ENCODE assay signal across 39 cellular contexts in the genomic region with DNA sequence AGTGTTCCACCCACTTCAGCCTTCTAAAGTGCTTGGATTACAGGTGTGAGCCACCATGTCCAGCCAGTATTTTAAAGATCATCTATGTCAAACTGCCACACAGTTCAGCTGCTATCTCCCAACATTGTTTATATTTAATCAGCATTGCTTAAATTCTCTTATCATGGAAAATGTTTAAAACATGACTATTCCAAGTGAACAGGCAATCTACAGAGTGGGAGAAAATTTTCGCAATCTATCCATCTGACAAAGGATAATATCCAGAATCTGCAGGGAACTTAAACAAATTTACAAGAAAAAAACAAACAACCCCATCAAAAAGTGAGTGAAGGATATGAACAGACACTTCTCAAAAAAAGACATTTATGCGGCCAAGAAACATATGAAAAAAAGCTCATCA.
"Had no signal": no experiment of that assay in that cellular context is flagged by ENCODE, and none has a peak within 500 bp of the region (broad histone marks: within the 10 kb centered on the region; RNA-seq: fewer than 3 reads in every experiment).

No MANE protein-coding gene starts in this region.

- H3K4me1 Mint-ChIP-seq: activated B cell treated with CpG ODN at 0.5 μM for 24 hours; activated CD4-positive, alpha-beta T cell treated with anti-CD3 and anti-CD28 coated beads, Interleukin-2, amount 10 ng/mL, durations not matched to agents 24 days and 14 days; activated naive CD4-positive, alpha-beta T cell treated with anti-CD3 and anti-CD28 coated beads, Interleukin-2, amount 10 ng/mL, durations not matched to agents 7 days and 5 days; activated naive CD4-positive, alpha-beta T cell treated with anti-CD3 and anti-CD28 coated beads, Interleukin-2, amount 50 U/mL, for 24 hours; activated naive CD8-positive, alpha-beta T cell treated with anti-CD3 and anti-CD28 coated beads, Interleukin-2, amount 10 ng/mL, durations not matched to agents 7 days and 5 days; activated naive CD8-positive, alpha-beta T cell treated with anti-CD3 and anti-CD28 coated beads, Interleukin-2, amount 50 U/mL, for 24 hours; central memory CD8-positive, alpha-beta T cell had no signal

- H3K27me3 Mint-ChIP-seq: activated B cell treated with CpG ODN at 0.5 μM for 24 hours; activated CD4-positive, alpha-beta memory T cell treated with anti-CD3 and anti-CD28 coated beads for 36 hours; activated CD4-positive, alpha-beta T cell treated with anti-CD3 and anti-CD28 coated beads, Interleukin-2, amount 10 ng/mL, durations not matched to agents 24 days and 14 days; activated CD8-positive, alpha-beta T cell treated with anti-CD3 and anti-CD28 coated beads for 36 hours; activated naive CD4-positive, alpha-beta T cell treated with anti-CD3 and anti-CD28 coated beads, Interleukin-2, amount 10 ng/mL, durations not matched to agents 7 days and 5 days; activated naive CD4-positive, alpha-beta T cell treated with anti-CD3 and anti-CD28 coated beads, Interleukin-2, amount 50 U/mL, for 24 hours; activated naive CD8-positive, alpha-beta T cell; activated naive CD8-positive, alpha-beta T cell treated with anti-CD3 and anti-CD28 coated beads, Interleukin-2, amount 10 ng/mL, durations not matched to agents 7 days and 5 days; activated naive CD8-positive, alpha-beta T cell treated with anti-CD3 and anti-CD28 coated beads, Interleukin-2, amount 50 U/mL, for 24 hours; brain; central memory CD8-positive, alpha-beta T cell had no signal

- H3K4me1 ChIP-seq: ascending aorta had no signal

- DNase-seq: activated B cell treated with CpG ODN at 0.5 μM for 24 hours; activated CD4-positive, alpha-beta memory T cell treated with anti-CD3 and anti-CD28 coated beads for 36 hours; activated CD4-positive, alpha-beta T cell treated with anti-CD3 and anti-CD28 coated beads for 4 hours; activated CD4-positive, alpha-beta T cell treated with anti-CD3 and anti-CD28 coated beads, Interleukin-2, amount 10 ng/mL, durations not matched to agents 24 days and 14 days; activated CD4-positive, alpha-beta T cell treated with anti-CD3 and anti-CD28 coated beads, Interleukin-2, amount 50 U/mL, for 1 hour; activated CD4-positive, alpha-beta T cell treated with anti-CD3 and anti-CD28 coated beads, Interleukin-2, amount 50 U/mL, for 4 hours; activated CD4-positive, CD25-positive, alpha-beta regulatory T cell treated with anti-CD3 and anti-CD28 coated beads, Interleukin-2, amount 50 U/mL, for 72 hours; activated CD8-positive, alpha-beta memory T cell treated with anti-CD3 and anti-CD28 coated beads, Interleukin-2, amount 50 U/mL, for 4 hours; activated CD8-positive, alpha-beta T cell treated with anti-CD3 and anti-CD28 coated beads for 36 hours; activated effector memory CD4-positive, alpha-beta T cell treated with Interleukin-2 at 50 U/mL for 16 hours; activated gamma-delta T cell; activated naive CD4-positive, alpha-beta T cell treated with anti-CD3 and anti-CD28 coated beads, Interleukin-2, amount 10 ng/mL, durations not matched to agents 7 days and 5 days; activated naive CD4-positive, alpha-beta T cell treated with Interleukin-2 at 50 U/mL for 16 hours; activated naive CD8-positive, alpha-beta T cell treated with anti-CD3 and anti-CD28 coated beads, Interleukin-2, amount 10 ng/mL, durations not matched to agents 7 days and 5 days; activated naive CD8-positive, alpha-beta T cell treated with anti-CD3 and anti-CD28 coated beads, Interleukin-2, amount 50 U/mL, for 24 hours; activated T-cell treated with anti-CD3 and anti-CD28 coated beads for 4 hours; activated T-cell treated with anti-CD3 and anti-CD28 coated beads, Interleukin-2, amount 50 U/mL, for 1 hour; activated T-cell treated with anti-CD3 and anti-CD28 coated beads, Interleukin-2, amount 50 U/mL, for 4 hours; activated T-cell treated with anti-CD3 and anti-CD28 coated beads, Interleukin-2, amount 50 U/mL, for 72 hours; adrenal gland; amygdala; anterior cingulate cortex; caudate nucleus; cerebellar nuclear complex; SW 1271; T-helper 1 cell; T-helper 2 cell; T-helper 9 cell had no signal

- H3K27ac ChIP-seq: adrenal gland, ascending aorta, cardiac muscle cell, VCaP had no signal

- H3K27ac Mint-ChIP-seq: activated B cell treated with CpG ODN at 0.5 μM for 24 hours; activated CD4-positive, alpha-beta memory T cell treated with anti-CD3 and anti-CD28 coated beads for 36 hours; activated CD4-positive, alpha-beta T cell treated with anti-CD3 and anti-CD28 coated beads, Interleukin-2, amount 10 ng/mL, durations not matched to agents 24 days and 14 days; activated CD8-positive, alpha-beta T cell treated with anti-CD3 and anti-CD28 coated beads for 36 hours; activated naive CD4-positive, alpha-beta T cell treated with anti-CD3 and anti-CD28 coated beads, Interleukin-2, amount 10 ng/mL, durations not matched to agents 7 days and 5 days; activated naive CD4-positive, alpha-beta T cell treated with anti-CD3 and anti-CD28 coated beads, Interleukin-2, amount 50 U/mL, for 24 hours; activated naive CD8-positive, alpha-beta T cell; activated naive CD8-positive, alpha-beta T cell treated with anti-CD3 and anti-CD28 coated beads, Interleukin-2, amount 10 ng/mL, durations not matched to agents 7 days and 5 days; activated naive CD8-positive, alpha-beta T cell treated with anti-CD3 and anti-CD28 coated beads, Interleukin-2, amount 50 U/mL, for 24 hours; activated T-cell treated with anti-CD3 and anti-CD28 coated beads, Interleukin-2, amount 50 U/mL, for 72 hours; activated T-helper 1 cell treated with anti-CD3 and anti-CD28 coated beads, Interleukin-12 subunit alpha, Interleukin-12 subunit beta, Interleukin-2, Interleukin-4 antibody, amounts not matched to agents 30 ng/mL and 10 ng/mL and 1 ng/mL, durations not matched to agents 14 hours and 24 hours and 36 hours; activated T-helper 2 cell treated with anti-CD3 and anti-CD28 coated beads, Interferon-gamma antibody, Interleukin-2, Interleukin-4, amounts not matched to agents 10 μg/mL and 5 μg/mL and 100 μg/mL, durations not matched to agents 14 hours and 24 hours and 36 hours; T-helper 1 cell treated with Interleukin-12 subunit alpha and Interleukin-12 subunit beta and Interleukin-4 antibody, amounts not matched to agents 30 μg/mL and 1 μg/mL, for 36 hours; T-helper 2 cell treated with Interferon-gamma antibody and Interleukin-4, amounts not matched to agents 5 μg/mL and 100 μg/mL, for 36 hours had no signal

- H3K36me3 ChIP-seq: adrenal gland, ascending aorta, cardiac muscle cell had no signal

- H3K4me3 ChIP-seq: adrenal gland, ascending aorta, cardiac muscle cell had no signal

- H3K9me3 ChIP-seq: adrenal gland, ascending aorta had no signal

- H3K4me3 Mint-ChIP-seq: activated B cell treated with CpG ODN at 0.5 μM for 24 hours; activated CD4-positive, alpha-beta memory T cell treated with anti-CD3 and anti-CD28 coated beads for 36 hours; activated CD4-positive, alpha-beta T cell treated with anti-CD3 and anti-CD28 coated beads, Interleukin-2, amount 10 ng/mL, durations not matched to agents 24 days and 14 days; activated CD8-positive, alpha-beta T cell treated with anti-CD3 and anti-CD28 coated beads for 36 hours; activated naive CD4-positive, alpha-beta T cell treated with anti-CD3 and anti-CD28 coated beads, Interleukin-2, amount 10 ng/mL, durations not matched to agents 7 days and 5 days; activated naive CD4-positive, alpha-beta T cell treated with anti-CD3 and anti-CD28 coated beads, Interleukin-2, amount 50 U/mL, for 24 hours; activated naive CD8-positive, alpha-beta T cell; activated naive CD8-positive, alpha-beta T cell treated with anti-CD3 and anti-CD28 coated beads, Interleukin-2, amount 10 ng/mL, durations not matched to agents 7 days and 5 days; activated naive CD8-positive, alpha-beta T cell treated with anti-CD3 and anti-CD28 coated beads, Interleukin-2, amount 50 U/mL, for 24 hours; activated T-cell treated with anti-CD3 and anti-CD28 coated beads, Interleukin-2, amount 50 U/mL, for 4 hours; activated T-cell treated with anti-CD3 and anti-CD28 coated beads, Interleukin-2, amount 50 U/mL, for 72 hours; activated T-helper 1 cell treated with anti-CD3 and anti-CD28 coated beads, Interleukin-12 subunit alpha, Interleukin-12 subunit beta, Interleukin-2, Interleukin-4 antibody, amounts not matched to agents 30 ng/mL and 10 ng/mL and 1 ng/mL, durations not matched to agents 14 hours and 24 hours and 36 hours; central memory CD8-positive, alpha-beta T cell; T-helper 1 cell treated with Interleukin-12 subunit alpha and Interleukin-12 subunit beta and Interleukin-4 antibody, amounts not matched to agents 30 μg/mL and 1 μg/mL, for 36 hours; T-helper 2 cell treated with Interferon-gamma antibody and Interleukin-4, amounts not matched to agents 5 μg/mL and 100 μg/mL, for 36 hours had no signal

- H3K9me3 Mint-ChIP-seq: activated B cell treated with CpG ODN at 0.5 μM for 24 hours had no signal

- H3K27me3 ChIP-seq: adrenal gland, ascending aorta, cardiac muscle cell had no signal

- ATAC-seq: activated CD8-positive, alpha-beta T cell treated with anti-CD3 and anti-CD28 coated beads for 36 hours; activated naive CD8-positive, alpha-beta T cell treated with anti-CD3 and anti-CD28 coated beads, Interleukin-2, amount 50 U/mL, for 24 hours; activated T-cell treated with anti-CD3 and anti-CD28 coated beads, Interleukin-2, amount 50 U/mL, for 4 hours; activated T-cell treated with anti-CD3 and anti-CD28 coated beads, Interleukin-2, amount 50 U/mL, for 72 hours had no signal

- H3K36me3 Mint-ChIP-seq: activated CD4-positive, alpha-beta memory T cell treated with anti-CD3 and anti-CD28 coated beads for 36 hours; activated naive CD4-positive, alpha-beta T cell treated with anti-CD3 and anti-CD28 coated beads, Interleukin-2, amount 10 ng/mL, durations not matched to agents 7 days and 5 days; activated naive CD4-positive, alpha-beta T cell treated with anti-CD3 and anti-CD28 coated beads, Interleukin-2, amount 50 U/mL, for 24 hours; activated naive CD8-positive, alpha-beta T cell; activated naive CD8-positive, alpha-beta T cell treated with anti-CD3 and anti-CD28 coated beads, Interleukin-2, amount 10 ng/mL, durations not matched to agents 7 days and 5 days had no signal
